ENCODE assay signal across 27 cellular contexts in the genomic region with DNA sequence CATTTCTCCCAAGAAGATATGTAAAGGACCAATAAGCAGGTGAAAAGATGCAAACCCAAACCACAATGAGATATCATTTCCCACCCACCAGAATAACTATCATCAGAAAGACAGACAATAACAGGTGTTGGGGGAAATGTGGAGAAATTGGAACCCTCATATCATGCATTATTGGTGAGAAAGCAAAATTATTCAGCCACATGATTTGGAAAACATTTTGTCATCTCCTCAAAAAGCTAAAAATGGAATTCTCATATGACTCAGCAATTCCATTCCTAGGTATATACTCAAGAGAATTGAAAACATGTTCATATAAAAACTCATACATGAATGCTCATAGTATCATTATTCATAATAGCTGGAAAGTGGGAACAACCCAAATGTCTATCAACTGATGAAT. TPM values are rescaled to one million over a fixed set of nuclear protein-coding genes. Genes with fewer than 3 reads are reported as not detected.
"Had no signal": no experiment of that assay in that cellular context is flagged by ENCODE, and none has a peak within 500 bp of the region (broad histone marks: within the 10 kb centered on the region; RNA-seq: fewer than 3 reads in every experiment).

No MANE protein-coding gene starts in this region.

- ATAC-seq: activated CD8-positive, alpha-beta T cell treated with anti-CD3 and anti-CD28 coated beads, Interleukin-2, amount 10 ng/mL, durations not matched to agents 7 days and 5 days; activated T-cell treated with anti-CD3 and anti-CD28 coated beads, Interleukin-2, amount 50 U/mL, for 72 hours; gastroesophageal sphincter; left ventricle myocardium superior had no signal

- H3K27ac ChIP-seq: adrenal gland, ascending aorta, colonic mucosa, dorsolateral prefrontal cortex, esophagus muscularis mucosa, gastroesophageal sphincter, neutrophil, ovary, prostate gland, tibial artery had no signal

- H3K4me1 Mint-ChIP-seq: central memory CD8-positive, alpha-beta T cell had no signal

- H3K27ac Mint-ChIP-seq: activated CD8-positive, alpha-beta T cell treated with anti-CD3 and anti-CD28 coated beads, Interleukin-2, amount 10 ng/mL, durations not matched to agents 7 days and 5 days; activated T-cell treated with anti-CD3 and anti-CD28 coated beads, Interleukin-2, amount 50 U/mL, for 72 hours; nephron had no signal

- DNase-seq: activated CD4-positive, alpha-beta T cell treated with anti-CD3 and anti-CD28 coated beads, Interleukin-2, amount 50 U/mL, for 1 hour; activated CD8-positive, alpha-beta T cell treated with anti-CD3 and anti-CD28 coated beads, Interleukin-2, amount 10 ng/mL, durations not matched to agents 7 days and 5 days; activated gamma-delta T cell; activated naive CD4-positive, alpha-beta T cell treated with anti-CD3 and anti-CD28 coated beads, Interleukin-2, amount 50 U/mL, for 16 hours; activated T-cell treated with anti-CD3 and anti-CD28 coated beads, Interleukin-2, amount 50 U/mL, for 72 hours; adrenal gland; colonic mucosa; dorsolateral prefrontal cortex; head of caudate nucleus; hypothalamus; left ventricle myocardium superior; mammary epithelial cell; midbrain; ovary; stimulated activated CD4-positive, alpha-beta T cell treated with anti-CD3 and anti-CD28 coated beads, Interleukin-4, amount 100 ng/mL, for 24 hours; stimulated activated naive CD4-positive, alpha-beta T cell treated with Interleukin-2 at 50 U/mL for 16 hours; tibial artery had no signal

- H3K9me3 Mint-ChIP-seq: activated T-cell treated with anti-CD3 and anti-CD28 coated beads, Interleukin-2, amount 50 U/mL, for 72 hours; central memory CD8-positive, alpha-beta T cell; nephron had no signal

- H3K4me3 Mint-ChIP-seq: activated CD8-positive, alpha-beta T cell treated with anti-CD3 and anti-CD28 coated beads, Interleukin-2, amount 10 ng/mL, durations not matched to agents 7 days and 5 days; activated T-cell treated with anti-CD3 and anti-CD28 coated beads, Interleukin-2, amount 50 U/mL, for 72 hours; central memory CD8-positive, alpha-beta T cell; nephron had no signal

- H3K4me1 ChIP-seq: ascending aorta, colonic mucosa, esophagus muscularis mucosa, gastroesophageal sphincter, prostate gland, tibial artery had no signal

- H3K4me3 ChIP-seq: adrenal gland, ascending aorta, colonic mucosa, dorsolateral prefrontal cortex, esophagus muscularis mucosa, gastroesophageal sphincter, ovary, prostate gland, tibial artery had no signal

- H3K9me3 ChIP-seq: adrenal gland, ascending aorta, colonic mucosa, esophagus muscularis mucosa, gastroesophageal sphincter, neutrophil, ovary, prostate gland, tibial artery had no signal

- H3K36me3 ChIP-seq: adrenal gland, ascending aorta, colonic mucosa, esophagus muscularis mucosa, gastroesophageal sphincter, neutrophil, ovary, prostate gland, tibial artery had no signal

- FAIRE-seq: islet of Langerhans had no signal

- H3K27me3 ChIP-seq: adrenal gland, ascending aorta, colonic mucosa, ovary had no signal

RNA-seq across cellular contexts. Expression of a gene that starts 25.1 kb away (rescaled TPM):
- total RNA-seq: activated CD8-positive, alpha-beta T cell treated with anti-CD3 and anti-CD28 coated beads, Interleukin-2, amount 10 ng/mL, durations not matched to agents 7 days and 5 days; activated T-cell treated with anti-CD3 and anti-CD28 coated beads, Interleukin-2, amount 50 U/mL, for 72 hours; adrenal gland; ascending aorta; dorsolateral prefrontal cortex; esophagus muscularis mucosa; gastroesophageal sphincter; left ventricle myocardium superior; mammary epithelial cell; prostate gland; T-helper 2 cell treated with Interferon-gamma antibody and Interleukin-4, amounts not matched to agents 100 ng/mL and 5 ng/mL, for 36 hours; ureter had no signal
- polyA plus RNA-seq: adrenal gland, mammary epithelial cell had no signal
